Comparison of ENCODE assay signal across 8 cellular contexts in genomic region chr22:46934746-46935491, GRCh38.
DNase-seq lines count a peak whose midpoint lies in the region; ATAC-seq and TF ChIP-seq lines count a peak whose summit lies in the region.

No MANE protein-coding gene starts in this region.

- no peak for TF ChIP-seq POLR2A in heart left ventricle (IDR thresholded peaks at IDR 0.05)
- no peak for TF ChIP-seq POLR2A in erythroblast (IDR thresholded peaks at IDR 0.05; ENCODE audit: low read length)
- TF ChIP-seq POLR2A in ovary (IDR thresholded peaks at IDR 0.05) = no peak

- H3K27ac ChIP-seq in heart left ventricle = peak overlapping the region in 1 of 12 donors; percentile 53
- H3K27ac ChIP-seq in ovary = no peak overlapping the region

- peaks cover 0 to 6% (median 0%) of the 10 kb centered on the region in 9 donors for H3K36me3 ChIP-seq in heart left ventricle
- no peaks in the 10 kb centered on the region for H3K36me3 ChIP-seq in ovary

- DNase-seq in heart left ventricle = no peak
- DNase-seq in Right ventricle myocardium superior = no peak
- DNase-seq in RPMI7951 (ENCODE audit: low read depth) = peak; percentile 96
- peak; percentile 89 to 92 for DNase-seq in erythroblast (lab: John Stamatoyannopoulos, UW)
- DNase-seq in pulmonary artery endothelial cell (ENCODE audit: low read depth, low spot score) = peak; percentile 67
- DNase-seq in NCI-H1105 (lab: John Stamatoyannopoulos, UW) = no peak
- no peak for DNase-seq in ovary

- ATAC-seq in heart left ventricle (peak in 3 of 4 donors; percentile 44 to 82 (median 53)), Right ventricle myocardium superior (ENCODE audit: poor library complexity) (no peak), HG02840 (IDR thresholded peaks at IDR 0.05; ENCODE audit: low FRiP score, unreplicated experiment) (no peak)

- no peak for TF ChIP-seq CTCF in heart left ventricle (IDR thresholded peaks at IDR 0.05)
- TF ChIP-seq CTCF in ovary (IDR thresholded peaks at IDR 0.05) = no peak

- intact Hi-C loops in heart left ventricle (cut with DNase I) (no loop called here), Right ventricle myocardium superior (cut with DNase I) (no loop called here), ovary (cut with DNase I) (no loop called here)

- H3K4me1 ChIP-seq in heart left ventricle = peaks cover 0 to 25% (median 0%) of the 10 kb centered on the region in 12 donors
- peaks cover 9% of the 10 kb centered on the region for H3K4me1 ChIP-seq in ovary (ENCODE audit: insufficient read depth)

- TF ChIP-seq EP300 in ovary (IDR thresholded peaks at IDR 0.05) = no peak

- H3K4me3 ChIP-seq in heart left ventricle (no peak overlapping the region), ovary (no peak overlapping the region)

- H3K9me3 ChIP-seq in heart left ventricle (no peaks in the 10 kb centered on the region), ovary (no peaks in the 10 kb centered on the region)

- 91 to 96% (median 94%) methylated on average over 14 of the region's 14 CpGs for WGBS in heart left ventricle, 4 donors
- 82 to 85% (median 84%) methylated on average over 14 of the region's 14 CpGs for WGBS in ovary, 3 donors

- H3K27me3 ChIP-seq in heart left ventricle = no peaks in the 10 kb centered on the region
- no peaks in the 10 kb centered on the region for H3K27me3 ChIP-seq in ovary

Comparison
In these comparisons a context has a peak if more than half of its experiments do, and no peak if none do; other contexts are left out.
1. ATAC-seq: peak in heart left ventricle (3 of 4); none in Right ventricle myocardium superior (single experiment) and HG02840 (single experiment).
2. DNase-seq: peak in RPMI7951 (single experiment), erythroblast (2 of 2) and pulmonary artery endothelial cell (single experiment); none in heart left ventricle (0 of 5), Right ventricle myocardium superior (single experiment), NCI-H1105 (single experiment) and ovary (0 of 5).